8 cellular contexts compared by ENCODE assay signal in the genomic region with DNA sequence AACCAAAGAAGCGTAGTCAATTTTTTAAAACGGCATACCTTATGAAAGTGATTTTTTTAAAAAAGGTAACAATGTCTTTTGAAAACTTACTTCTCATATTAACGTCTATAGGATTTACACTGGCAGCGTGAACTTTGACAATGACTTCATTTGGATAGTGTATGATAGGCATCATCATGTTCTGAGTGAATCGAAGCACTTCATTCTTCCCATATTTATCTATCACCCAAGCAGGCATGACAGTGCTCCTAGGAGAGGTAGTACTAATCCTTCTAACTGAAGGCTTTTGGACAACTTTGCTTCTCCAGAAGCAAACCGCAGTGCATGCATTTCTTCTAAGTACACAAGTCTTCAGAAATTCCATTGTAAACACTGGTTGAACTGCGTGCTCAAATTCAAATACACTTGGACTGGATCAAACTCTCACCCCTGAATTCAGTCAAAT. TPM values are rescaled to one million over a fixed set of nuclear protein-coding genes. Genes with fewer than 3 reads are reported as not detected.
DNase-seq lines count a peak whose midpoint lies in the region; ATAC-seq, FAIRE-seq and TF ChIP-seq lines count a peak whose summit lies in the region.

No MANE protein-coding gene starts in this region.

- peaks cover 5% of the 10 kb centered on the region; the same call in 1 of the 2 replicates for H3K9me3 ChIP-seq in SK-N-SH

- TF ChIP-seq RAD21 in SK-N-SH (IDR thresholded peaks at IDR 0.05; ENCODE audit: low read length): no peak

- no peaks in the 10 kb centered on the region for H3F3A ChIP-seq in SK-N-SH (replicated peaks; ENCODE audit: insufficient read depth)

- FAIRE-seq in GM12892 (lab: Jason Lieb, UNC): no peak

- H3K9ac ChIP-seq in SK-N-SH: peak overlapping the region; percentile 94

- CTCF ChIA-PET in SK-N-SH (lab: Yijun Ruan, JAX): interaction anchor here (1.0 to 1.2 kb wide), 2 partner anchors 9 to 350 kb away, joined by 3 to 4 read pairs; no protein-coding TSS in a partner anchor

- peaks cover 47% of the 10 kb centered on the region for H3K79me2 ChIP-seq in SK-N-SH (ENCODE audit: insufficient read depth)

- H3K27me3 ChIP-seq in SK-N-SH (ENCODE audit: insufficient read depth): no peaks in the 10 kb centered on the region

- no peaks in the 10 kb centered on the region for H3K36me3 ChIP-seq in SK-N-SH (replicated peaks in 1 of 2; ENCODE audit: control insufficient read depth in 1 of 2, insufficient read depth in 2 of 2, low read length in 1 of 2)

- TF ChIP-seq POLR2A in GM12892 (IDR thresholded peaks at IDR 0.05; ENCODE audit: low read depth, low read length): no peak

- 19% methylated on average over 7 of the region's 7 CpGs for WGBS in SK-N-SH (ENCODE audit: low lambda C conversion rate)

- DNase-seq in HFF-Myc (ENCODE audit: extremely low read depth, low read depth) (no peak), SK-N-SH (no peak), fibroblast of pulmonary artery (ENCODE audit: low read depth) (no peak), pons (ENCODE audit: low spot score) (peak; percentile 39), GM12892 (ENCODE audit: insufficient read length) (no peak), posterior cingulate gyrus (no peak), NCI-H1417 treated with DMSO at 0.1 percent for 48 hours (lab: John Stamatoyannopoulos, UW) (no peak)

- intact Hi-C loops in posterior cingulate gyrus (cut with DNase I): no loop called here

- peaks cover 4 to 11% of the 10 kb centered on the region in 2 experiments; a peak in 3 of 4 replicates for H3K4me1 ChIP-seq in SK-N-SH (ENCODE audit: control insufficient read depth in 1 of 2, insufficient read depth in 2 of 2, low read depth in 1 of 2, low read length in 1 of 2)

- H3K9me2 ChIP-seq in SK-N-SH: no peaks in the 10 kb centered on the region

- peak overlapping the region; percentile 73 to 81; a peak in 3 of 4 replicates for H3K27ac ChIP-seq in SK-N-SH (ENCODE audit: low read depth in 2 of 2, low read length in 1 of 2)

- H4K20me1 ChIP-seq in SK-N-SH (ENCODE audit: insufficient read depth): no peaks in the 10 kb centered on the region

- peak; percentile 5 for ATAC-seq in GM18499 (IDR thresholded peaks at IDR 0.05; ENCODE audit: insufficient read depth, unreplicated experiment)

- peak overlapping the region; percentile 100 for H2AFZ ChIP-seq in SK-N-SH (ENCODE audit: low read depth)

- peak overlapping the region; percentile 90 for H3K4me2 ChIP-seq in SK-N-SH

- no peak for TF ChIP-seq EP300 in SK-N-SH (IDR thresholded peaks at IDR 0.05; ENCODE audit: borderline replicate concordance in 1 of 2, low read depth in 1 of 2, low read length in 1 of 2)

- POLR2A ChIA-PET in SK-N-SH (lab: Yijun Ruan, JAX): interaction anchor here (0.6 kb wide), 1 partner anchor 87 kb away, joined by 4 read pairs; no protein-coding TSS in a partner anchor

- H3K4me3 ChIP-seq in HFF-Myc (replicated peaks; ENCODE audit: low read depth, low read length) (peak overlapping the region; percentile 83), SK-N-SH (ENCODE audit: low read depth in 2 of 2, low read length in 1 of 2) (peak overlapping the region; percentile 78 to 98), fibroblast of pulmonary artery (replicated peaks; ENCODE audit: low read depth, low read length) (peak overlapping the region; percentile 94)

- TF ChIP-seq CTCF in HFF-Myc (IDR thresholded peaks at IDR 0.05; ENCODE audit: low read depth, low read length, missing control alignments) (no peak), SK-N-SH (IDR thresholded peaks at IDR 0.05) (no peak), fibroblast of pulmonary artery (IDR thresholded peaks at IDR 0.05; ENCODE audit: low read length, missing control alignments) (no peak)

TF ChIP-seq in SK-N-SH, 30 proteins besides CTCF, POLR2A, EP300 and RAD21:
- TF ChIP-seq, protein P1, sequence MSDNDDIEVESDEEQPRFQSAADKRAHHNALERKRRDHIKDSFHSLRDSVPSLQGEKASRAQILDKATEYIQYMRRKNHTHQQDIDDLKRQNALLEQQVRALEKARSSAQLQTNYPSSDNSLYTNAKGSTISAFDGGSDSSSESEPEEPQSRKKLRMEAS (IDR thresholded peaks at IDR 0.05; ENCODE audit: low read depth): no peak
- TF ChIP-seq ELF1 (IDR thresholded peaks at IDR 0.05): no peak
- TF ChIP-seq FOXM1 (IDR thresholded peaks at IDR 0.05; ENCODE audit: low read depth): no peak
- no peak for TF ChIP-seq FOSL2 (IDR thresholded peaks at IDR 0.05; ENCODE audit: borderline replicate concordance, low read depth)
- no peak for TF ChIP-seq POLR2AphosphoS5 (IDR thresholded peaks at IDR 0.05; ENCODE audit: low read depth, low read length)
- no peak for TF ChIP-seq SIN3A (IDR thresholded peaks at IDR 0.05; ENCODE audit: borderline replicate concordance, low read depth, low read length)
- TF ChIP-seq RCOR1 (IDR thresholded peaks at IDR 0.05; ENCODE audit: low read length): no peak
- TF ChIP-seq, protein P2, sequence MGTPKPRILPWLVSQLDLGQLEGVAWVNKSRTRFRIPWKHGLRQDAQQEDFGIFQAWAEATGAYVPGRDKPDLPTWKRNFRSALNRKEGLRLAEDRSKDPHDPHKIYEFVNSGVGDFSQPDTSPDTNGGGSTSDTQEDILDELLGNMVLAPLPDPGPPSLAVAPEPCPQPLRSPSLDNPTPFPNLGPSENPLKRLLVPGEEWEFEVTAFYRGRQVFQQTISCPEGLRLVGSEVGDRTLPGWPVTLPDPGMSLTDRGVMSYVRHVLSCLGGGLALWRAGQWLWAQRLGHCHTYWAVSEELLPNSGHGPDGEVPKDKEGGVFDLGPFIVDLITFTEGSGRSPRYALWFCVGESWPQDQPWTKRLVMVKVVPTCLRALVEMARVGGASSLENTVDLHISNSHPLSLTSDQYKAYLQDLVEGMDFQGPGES (IDR thresholded peaks at IDR 0.05; ENCODE audit: low read depth, low read length): no peak
- no peak for TF ChIP-seq CHD2 (IDR thresholded peaks at IDR 0.05; ENCODE audit: low read length, partially characterized antibody)
- no peak for TF ChIP-seq RXRA (IDR thresholded peaks at IDR 0.05; ENCODE audit: borderline replicate concordance, low read depth)
- TF ChIP-seq, protein P3, sequence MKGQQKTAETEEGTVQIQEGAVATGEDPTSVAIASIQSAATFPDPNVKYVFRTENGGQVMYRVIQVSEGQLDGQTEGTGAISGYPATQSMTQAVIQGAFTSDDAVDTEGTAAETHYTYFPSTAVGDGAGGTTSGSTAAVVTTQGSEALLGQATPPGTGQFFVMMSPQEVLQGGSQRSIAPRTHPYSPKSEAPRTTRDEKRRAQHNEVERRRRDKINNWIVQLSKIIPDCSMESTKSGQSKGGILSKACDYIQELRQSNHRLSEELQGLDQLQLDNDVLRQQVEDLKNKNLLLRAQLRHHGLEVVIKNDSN (IDR thresholded peaks at IDR 0.05; ENCODE audit: borderline replicate concordance, low read depth): no peak
- TF ChIP-seq TEAD4 (IDR thresholded peaks at IDR 0.05; ENCODE audit: borderline replicate concordance, insufficient read depth): no peak
- no peak for TF ChIP-seq SMC3 (IDR thresholded peaks at IDR 0.05; ENCODE audit: low read depth, low read length)
- TF ChIP-seq EZH2phosphoT487 (IDR thresholded peaks at IDR 0.05; ENCODE audit: borderline replicate concordance, low read depth): no peak
- no peak for TF ChIP-seq MEF2A (IDR thresholded peaks at IDR 0.05; ENCODE audit: borderline replicate concordance, low read depth)
- no peak for TF ChIP-seq GABPA (IDR thresholded peaks at IDR 0.05; ENCODE audit: low read depth)

RNA-seq across cellular contexts. Expression of a gene that starts 0.6 kb away (rescaled TPM):
- polyA plus RNA-seq in SK-N-SH (2012; rRNA removed): 4.3 and 4.9 TPM in 2 replicates
- 5.8 and 6.2 TPM in 2 replicates for polyA plus RNA-seq in SK-N-SH (2012; cell fraction: cytosol; rRNA removed)
- 2.0 and 3.8 TPM in 2 replicates for polyA plus RNA-seq in SK-N-SH (2012; cell fraction: nucleus; rRNA removed)
- polyA plus RNA-seq in GM12892 (2012; ENCODE audit: missing spikeins): 7.3 TPM

RNA-seq across cellular contexts. Expression of a gene that starts 0.7 kb away (rescaled TPM):
- 5.7 and 7.6 TPM in 2 replicates for polyA plus RNA-seq in SK-N-SH (2012; rRNA removed)
- 6.6 and 6.8 TPM in 2 replicates for polyA plus RNA-seq in SK-N-SH (2012; cell fraction: cytosol; rRNA removed)
- 4.3 and 8.2 TPM in 2 replicates for polyA plus RNA-seq in SK-N-SH (2012; cell fraction: nucleus; rRNA removed)
- 10.5 TPM for polyA plus RNA-seq in GM12892 (2012; ENCODE audit: missing spikeins)
